Comparison of ENCODE assay signal across 9 cellular contexts in the genomic region with DNA sequence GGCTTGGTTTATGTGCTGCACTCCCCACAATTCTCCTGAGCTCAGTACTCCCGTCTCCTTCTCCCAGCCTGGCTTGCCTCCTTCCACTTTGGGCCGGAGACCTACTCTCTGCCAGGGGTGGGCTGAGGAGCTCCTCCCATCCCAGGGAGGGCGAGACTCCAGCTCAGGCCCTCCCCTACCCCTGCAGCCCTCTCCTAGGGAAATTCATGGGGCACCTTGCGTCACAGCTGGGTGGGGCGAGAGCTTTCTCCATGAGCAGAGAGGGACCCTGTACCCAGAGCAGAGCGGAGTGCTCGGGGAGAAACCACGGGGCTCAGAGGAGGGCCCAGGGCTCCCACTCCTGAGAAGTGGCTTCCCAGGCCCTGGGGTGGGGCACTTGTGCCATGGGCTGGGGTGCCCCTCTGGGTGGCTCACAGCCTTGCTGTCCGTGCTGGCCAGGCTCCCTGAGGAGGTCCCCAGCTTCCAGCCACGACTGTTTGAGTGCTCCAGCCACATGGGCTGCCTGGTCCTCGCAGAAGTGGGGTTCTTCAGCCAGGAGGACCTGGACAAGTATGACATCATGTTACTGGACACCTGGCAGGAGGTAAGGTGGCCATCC. TPM values are rescaled to one million over a fixed set of nuclear protein-coding genes. Genes with fewer than 3 reads are reported as not detected.
DNase-seq lines count a peak whose midpoint lies in the region; ATAC-seq and TF ChIP-seq lines count a peak whose summit lies in the region.
"Had no signal": no experiment of that assay in that cellular context is flagged by ENCODE, and none has a peak within 500 bp of the region (broad histone marks: within the 10 kb centered on the region; RNA-seq: fewer than 3 reads in every experiment).

No MANE protein-coding gene starts in this region.

- no peak overlapping the region for H3K4me2 ChIP-seq in smooth muscle cell

- no peaks in the 10 kb centered on the region for H3K9me3 Mint-ChIP-seq in stimulated activated naive CD8-positive, alpha-beta T cell treated with anti-CD3 and anti-CD28 coated beads, Interleukin-15, amount 100 ng/mL, for 72 hours
- H3K9me3 Mint-ChIP-seq in nephron: no peaks in the 10 kb centered on the region

- no peak overlapping the region for H3K4me3 ChIP-seq in effector memory CD4-positive, alpha-beta T cell (ENCODE audit: insufficient read depth, low read depth, low read length, poor library complexity, severe bottlenecking)
- H3K4me3 ChIP-seq in smooth muscle cell: no peak overlapping the region

- peaks cover 61% of the 10 kb centered on the region for H3K36me3 ChIP-seq in effector memory CD4-positive, alpha-beta T cell (ENCODE audit: control insufficient read depth, insufficient read depth, low read length)
- H3K36me3 ChIP-seq in smooth muscle cell (ENCODE audit: low read depth): no peaks in the 10 kb centered on the region

- in situ Hi-C loops in KBM-7 (cut with MboI; ENCODE audit: low pct_unique_long_range_greater_than_20kb, low sequenced_read_pairs): no loop called here

- H3K9ac ChIP-seq in smooth muscle cell (ENCODE audit: low read depth): no peak overlapping the region

- H2AFZ ChIP-seq in smooth muscle cell (ENCODE audit: low read depth): no peak overlapping the region

- no peak overlapping the region for H3K4me3 Mint-ChIP-seq in stimulated activated naive CD8-positive, alpha-beta T cell treated with anti-CD3 and anti-CD28 coated beads, Interleukin-15, amount 100 ng/mL, for 72 hours
- H3K4me3 Mint-ChIP-seq in nephron: no peak overlapping the region

- peaks cover 29% of the 10 kb centered on the region for H3K4me1 Mint-ChIP-seq in stimulated activated naive CD8-positive, alpha-beta T cell treated with anti-CD3 and anti-CD28 coated beads, Interleukin-15, amount 100 ng/mL, for 72 hours
- H3K4me1 Mint-ChIP-seq in nephron: peaks cover 21% of the 10 kb centered on the region

- peaks cover 7% of the 10 kb centered on the region for H3K4me1 ChIP-seq in effector memory CD4-positive, alpha-beta T cell (ENCODE audit: control insufficient read depth, insufficient read depth, low read length, poor library complexity, severe bottlenecking)
- no peaks in the 10 kb centered on the region for H3K4me1 ChIP-seq in smooth muscle cell (ENCODE audit: low read depth)

- no peak overlapping the region for H3K27ac Mint-ChIP-seq in stimulated activated naive CD8-positive, alpha-beta T cell treated with anti-CD3 and anti-CD28 coated beads, Interleukin-15, amount 100 ng/mL, for 72 hours
- peak overlapping the region in 2 of 3 experiments; percentile 49 to 79 for H3K27ac Mint-ChIP-seq in nephron

- H3F3A ChIP-seq in smooth muscle cell (ENCODE audit: low read depth): peaks cover 3% of the 10 kb centered on the region

- H3K79me2 ChIP-seq in smooth muscle cell (ENCODE audit: low read depth): no peaks in the 10 kb centered on the region

- peaks cover 17% of the 10 kb centered on the region for H3K36me3 Mint-ChIP-seq in nephron (ENCODE audit: low read depth)

- 93% methylated on average over 8 of the region's 11 CpGs for WGBS in smooth muscle cell (ENCODE audit: low lambda C conversion rate)

- TF ChIP-seq CTCF in nephron (IDR thresholded peaks at IDR 0.05; ENCODE audit: unreplicated experiment in 3 of 3) (no peak), smooth muscle cell (IDR thresholded peaks at IDR 0.05; ENCODE audit: borderline replicate concordance, insufficient read depth, poor library complexity, severe bottlenecking) (no peak)

- no peak for DNase-seq in stimulated activated naive CD8-positive, alpha-beta T cell treated with anti-CD3 and anti-CD28 coated beads, Interleukin-15, amount 100 ng/mL, for 72 hours
- DNase-seq in stimulated activated naive CD8-positive, alpha-beta T cell treated with anti-CD3 and anti-CD28 coated beads, Interleukin-15, Interleukin-2, amounts not matched to agents 100 U/mL and 50 U/mL, for 24 hours: no peak
- no peak for DNase-seq in effector memory CD4-positive, alpha-beta T cell
- DNase-seq in KBM-7 (no peak), smooth muscle cell (lab: John Stamatoyannopoulos, UW; ENCODE audit: unreplicated experiment) (no peak)
- DNase-seq: DMS79 treated with DMSO at 0.1 percent for 48 hours had no signal

- no peaks in the 10 kb centered on the region for H4K20me1 ChIP-seq in smooth muscle cell (ENCODE audit: low read depth)

- ATAC-seq in stimulated activated naive CD8-positive, alpha-beta T cell treated with anti-CD3 and anti-CD28 coated beads, Interleukin-15, amount 100 ng/mL, for 72 hours: peak; percentile 6
- no peak for ATAC-seq in stimulated activated naive CD8-positive, alpha-beta T cell treated with anti-CD3 and anti-CD28 coated beads, Interleukin-15, Interleukin-2, amounts not matched to agents 100 U/mL and 50 U/mL, for 24 hours
- ATAC-seq in GM21528 (IDR thresholded peaks at IDR 0.05; ENCODE audit: low FRiP score, unreplicated experiment) (no peak), HG03196 (IDR thresholded peaks at IDR 0.05; ENCODE audit: unreplicated experiment) (no peak)

- H3K27ac ChIP-seq in effector memory CD4-positive, alpha-beta T cell (ENCODE audit: insufficient read depth, low read length, poor library complexity, severe bottlenecking): peak overlapping the region; percentile 18
- H3K27ac ChIP-seq in smooth muscle cell (ENCODE audit: low read depth): no peak overlapping the region

- no peaks in the 10 kb centered on the region for H3K9me3 ChIP-seq in effector memory CD4-positive, alpha-beta T cell (ENCODE audit: control insufficient read depth, low read length)
- no peaks in the 10 kb centered on the region for H3K9me3 ChIP-seq in smooth muscle cell (replicated peaks; ENCODE audit: low read depth)

- H3K27me3 ChIP-seq in effector memory CD4-positive, alpha-beta T cell (replicated peaks; ENCODE audit: control insufficient read depth, insufficient read depth, low read length, poor library complexity, severe bottlenecking): no peaks in the 10 kb centered on the region
- no peaks in the 10 kb centered on the region for H3K27me3 ChIP-seq in smooth muscle cell (ENCODE audit: low read depth)

- no peaks in the 10 kb centered on the region for H3K27me3 Mint-ChIP-seq in stimulated activated naive CD8-positive, alpha-beta T cell treated with anti-CD3 and anti-CD28 coated beads, Interleukin-15, amount 100 ng/mL, for 72 hours
- no peaks in the 10 kb centered on the region for H3K27me3 Mint-ChIP-seq in nephron (ENCODE audit: low read depth)

RNA-seq across cellular contexts. Expression of gene VILL, which starts 13.3 kb away (rescaled TPM):
- 3.4 and 3.8 TPM in 2 replicates for total RNA-seq in smooth muscle cell
- polyA plus RNA-seq in smooth muscle cell: 2.3 and 5.6 TPM in 2 replicates

RNA-seq across cellular contexts. Expression of gene PLCD1, which starts 25.5 kb away (rescaled TPM):
- total RNA-seq in smooth muscle cell: 20.5 and 21.3 TPM in 2 replicates
- 33.3 and 34.8 TPM in 2 replicates for polyA plus RNA-seq in smooth muscle cell

RNA-seq across cellular contexts. Expression of gene DLEC1, which starts 35.1 kb away (rescaled TPM):
- total RNA-seq in smooth muscle cell: 0.27 and 0.54 TPM in 2 replicates
- 0.61 TPM in 1 of 2 replicates, not detected in the other for polyA plus RNA-seq in smooth muscle cell

Comparison
In these comparisons a context has a peak if more than half of its experiments do, and no peak if none do; other contexts are left out.
1. H3K27ac Mint-ChIP-seq: peak in nephron (2 of 3); none in stimulated activated naive CD8-positive, alpha-beta T cell treated with anti-CD3 and anti-CD28 coated beads, Interleukin-15, amount 100 ng/mL, for 72 hours (0 of 2).